ENCODE assay signal across 16 cellular contexts in genomic region chr4:47711183-47711582, GRCh38.
DNase-seq lines count a peak whose midpoint lies in the region; ATAC-seq, FAIRE-seq and TF ChIP-seq lines count a peak whose summit lies in the region.
"Had no signal": no experiment of that assay in that cellular context is flagged by ENCODE, and none has a peak within 500 bp of the region (broad histone marks: within the 10 kb centered on the region; RNA-seq: fewer than 3 reads in every experiment).

No MANE protein-coding gene starts in this region.

- CTCF ChIA-PET in K562 (lab: Yijun Ruan, JAX; ENCODE audit: low intra/inter-chr PET ratio): no interaction called here

- TF ChIP-seq CTCF in K562 (IDR thresholded peaks at IDR 0.05 in 2 of 3, conservative IDR thresholded peaks at IDR 0.05 in 1 of 3; ENCODE audit: insufficient read depth in 2 of 3, low read depth in 1 of 3, low read length in 3 of 3) (no peak), neural progenitor cell (IDR thresholded peaks at IDR 0.05) (no peak), brain microvascular endothelial cell (IDR thresholded peaks at IDR 0.05; ENCODE audit: low read depth, low read length, missing control alignments) (no peak)

- FAIRE-seq in K562 (lab: Jason Lieb, UNC) (no peak), small intestine (lab: Jason Lieb, UNC) (no peak)
- FAIRE-seq: H54 had no signal

- in situ Hi-C loops in HAP-1 (cut with MboI; ENCODE audit: low sequenced_read_pairs): no loop called here
- in situ Hi-C loops in K562 (cut with MboI): no loop called here
- in situ Hi-C loops in brain microvascular endothelial cell (cut with HindIII; ENCODE audit: low pct_ligation_motif_present, low sequenced_read_pairs): no loop called here

- H3K27me3 Mint-ChIP-seq in neural progenitor cell (ENCODE audit: insufficient read depth, low read depth): peaks cover 4% of the 10 kb centered on the region

- H4K20me1 ChIP-seq in K562 (replicated peaks; ENCODE audit: control insufficient read depth, insufficient read depth, low read length): no peaks in the 10 kb centered on the region
- H4K20me1 ChIP-seq in neural progenitor cell (ENCODE audit: low read depth): no peaks in the 10 kb centered on the region
- H4K20me1 ChIP-seq: BLaER1 treated with 17β-estradiol and CSF1 and Interleukin-3, amounts not matched to agents 10 nM and 100 nM had no signal

- no peak for TF ChIP-seq EP300 in K562 (IDR thresholded peaks at IDR 0.05; ENCODE audit: low read length)

- TF ChIP-seq POLR2A in K562 (conservative IDR thresholded peaks at IDR 0.05): no peak

- H3K4me3 Mint-ChIP-seq in neural progenitor cell: no peak overlapping the region
- H3K4me3 Mint-ChIP-seq: B cell; CD8-positive, alpha-beta T cell had no signal

- H3K4me3 ChIP-seq in HAP-1 (no peak overlapping the region), K562 (no peak overlapping the region), neural progenitor cell (no peak overlapping the region), brain microvascular endothelial cell (ENCODE audit: low read depth, low read length) (no peak overlapping the region), small intestine (ENCODE audit: low read depth in 1 of 2, low read length in 2 of 2) (no peak overlapping the region)
- H3K4me3 ChIP-seq: BLaER1 treated with 17β-estradiol and CSF1 and Interleukin-3, amounts not matched to agents 10 nM and 100 nM had no signal

- H3K9me3 ChIP-seq in HAP-1: no peaks in the 10 kb centered on the region
- no peaks in the 10 kb centered on the region for H3K9me3 ChIP-seq in K562 (replicated peaks; ENCODE audit: control insufficient read depth, insufficient read depth, low read depth, low read length)
- no peaks in the 10 kb centered on the region for H3K9me3 ChIP-seq in neural progenitor cell (ENCODE audit: low read depth)
- no peaks in the 10 kb centered on the region for H3K9me3 ChIP-seq in small intestine (ENCODE audit: control insufficient read depth, low read depth)
- H3K9me3 ChIP-seq: BLaER1 treated with 17β-estradiol and CSF1 and Interleukin-3, amounts not matched to agents 10 nM and 100 nM had no signal

- H3K4me2 ChIP-seq in K562 (ENCODE audit: insufficient read depth, low read length): no peak overlapping the region
- no peak overlapping the region for H3K4me2 ChIP-seq in neural progenitor cell
- H3K4me2 ChIP-seq: BLaER1 treated with 17β-estradiol and CSF1 and Interleukin-3, amounts not matched to agents 10 nM and 100 nM had no signal

- H3K4me1 ChIP-seq in HAP-1 (peaks cover 23% of the 10 kb centered on the region), K562 (replicated peaks in 1 of 2; ENCODE audit: control insufficient read depth in 2 of 2, insufficient read depth in 2 of 2, low read length in 2 of 2) (no peaks in the 10 kb centered on the region), neural progenitor cell (peaks cover 10% of the 10 kb centered on the region), small intestine (ENCODE audit: control insufficient read depth in 2 of 2, insufficient read depth in 1 of 2, low read depth in 1 of 2, low read length in 1 of 2) (no peaks in the 10 kb centered on the region)

- H2AFZ ChIP-seq in K562 (ENCODE audit: low read depth, low read length) (0 out of 2 replicates have a peak overlapping the region, but pooled peaks have one; percentile 11), neural progenitor cell (replicated peaks) (peak overlapping the region; percentile 86)

- H3K36me3 Mint-ChIP-seq in neural progenitor cell: no peaks in the 10 kb centered on the region
- H3K36me3 Mint-ChIP-seq: CD8-positive, alpha-beta T cell had no signal

- no peak overlapping the region for H3K27ac ChIP-seq in K562 (ENCODE audit: extremely low read depth, low read depth, low read length)
- no peak overlapping the region for H3K27ac ChIP-seq in neural progenitor cell
- H3K27ac ChIP-seq in brain microvascular endothelial cell: no peak overlapping the region
- no peak overlapping the region for H3K27ac ChIP-seq in small intestine (ENCODE audit: low read depth in 1 of 2, low read length in 1 of 2)
- H3K27ac ChIP-seq: BLaER1 treated with 17β-estradiol and CSF1 and Interleukin-3, amounts not matched to agents 10 nM and 100 nM; HL-60 had no signal

- H3K9ac ChIP-seq in K562 (ENCODE audit: insufficient read depth in 1 of 2, low read depth in 2 of 2, low read length in 2 of 2) (no peak overlapping the region), neural progenitor cell (no peak overlapping the region)
- H3K9ac ChIP-seq: BLaER1 treated with 17β-estradiol and CSF1 and Interleukin-3, amounts not matched to agents 10 nM and 100 nM had no signal

- DNase-seq in HAP-1 (ENCODE audit: low spot score in 2 of 2) (peak; percentile 32 to 52), K562 (ENCODE audit: extremely low read depth in 1 of 4, low spot score in 3 of 4) (no peak), neural progenitor cell (ENCODE audit: low spot score) (no peak), SKM-1 (lab: John Stamatoyannopoulos, UW; ENCODE audit: unreplicated experiment) (no peak), brain microvascular endothelial cell (no peak), small intestine (no peak)
- DNase-seq: Calu3; CD8-positive, alpha-beta T cell; DMS79 treated with DMSO at 0.1 percent for 48 hours; GF-D8; IMR-90; KBM-7 had no signal

- intact Hi-C loops in K562 (cut with micrococcal nuclease): no loop called here

- WGBS in K562 (ENCODE audit: insufficient coverage, low coverage, missing lambda C conversion rate): 3% methylated on average over 4 of the region's 4 CpGs
- WGBS in small intestine, 3 donors: 79 to 86% (median 83%) methylated on average over 4 of the region's 4 CpGs

- H3K27ac Mint-ChIP-seq in neural progenitor cell: peak overlapping the region; percentile 17
- H3K27ac Mint-ChIP-seq: B cell; CD8-positive, alpha-beta T cell had no signal

- H3K36me3 ChIP-seq in HAP-1 (replicated peaks) (no peaks in the 10 kb centered on the region), K562 (ENCODE audit: control insufficient read depth, insufficient read depth, low read length) (no peaks in the 10 kb centered on the region), neural progenitor cell (no peaks in the 10 kb centered on the region), brain microvascular endothelial cell (replicated peaks) (no peaks in the 10 kb centered on the region), small intestine (ENCODE audit: control insufficient read depth in 2 of 2, insufficient read depth in 2 of 2, low read length in 2 of 2) (no peaks in the 10 kb centered on the region)
- H3K36me3 ChIP-seq: BLaER1 treated with 17β-estradiol and CSF1 and Interleukin-3, amounts not matched to agents 10 nM and 100 nM had no signal

- H3K79me2 ChIP-seq in K562 (ENCODE audit: control insufficient read depth, insufficient read depth, low read length) (no peaks in the 10 kb centered on the region), neural progenitor cell (ENCODE audit: low read depth) (no peaks in the 10 kb centered on the region)

- H3F3A ChIP-seq in neural progenitor cell (ENCODE audit: low read depth): peaks cover 3% of the 10 kb centered on the region

- no peaks in the 10 kb centered on the region for H3K27me3 ChIP-seq in HAP-1 (ENCODE audit: low read depth)
- peaks cover 0 to 9% of the 10 kb centered on the region in 2 experiments; a peak in 3 of 5 replicates for H3K27me3 ChIP-seq in K562 (ENCODE audit: control insufficient read depth in 2 of 2, insufficient read depth in 2 of 2, low read length in 2 of 2)
- no peaks in the 10 kb centered on the region for H3K27me3 ChIP-seq in neural progenitor cell
- H3K27me3 ChIP-seq in brain microvascular endothelial cell (replicated peaks): no peaks in the 10 kb centered on the region
- H3K27me3 ChIP-seq in small intestine (ENCODE audit: control insufficient read depth in 2 of 2, insufficient read depth in 2 of 2, low read length in 2 of 2): peaks cover 0 to 2% of the 10 kb centered on the region in 2 donors
- H3K27me3 ChIP-seq: BLaER1 treated with 17β-estradiol and CSF1 and Interleukin-3, amounts not matched to agents 10 nM and 100 nM had no signal

- peaks cover 22% of the 10 kb centered on the region for H3K4me1 Mint-ChIP-seq in neural progenitor cell
- H3K4me1 Mint-ChIP-seq: B cell had no signal

- no TSS peak for BruUV-seq in K562 (replicated peaks; lab: Mats Ljungman, UMichigan)

- no peak for TF ChIP-seq RAD21 in K562 (CRISPR knock-in tag; conservative IDR thresholded peaks at IDR 0.05 in 1 of 2, IDR thresholded peaks at IDR 0.05 in 1 of 2)

- no peaks in the 10 kb centered on the region for H3K9me3 Mint-ChIP-seq in neural progenitor cell
- H3K9me3 Mint-ChIP-seq: CD8-positive, alpha-beta T cell had no signal

- no peak for ATAC-seq in K562
- ATAC-seq: CD8-positive, alpha-beta T cell had no signal

- POLR2A ChIA-PET in K562 (lab: Yijun Ruan, JAX): no interaction called here

- no peaks in the 10 kb centered on the region for H3K9me1 ChIP-seq in K562 (ENCODE audit: control insufficient read depth, insufficient read depth, low read length)

TF ChIP-seq in K562, 482 proteins besides CTCF, POLR2A, EP300 and RAD21:
- TF ChIP-seq ZNF696 (CRISPR knock-in tag; conservative IDR thresholded peaks at IDR 0.05) (no peak), YY1 (IDR thresholded peaks at IDR 0.05; ENCODE audit: borderline replicate concordance in 1 of 3, control insufficient read depth in 1 of 3, extremely low read depth in 1 of 3, insufficient read depth in 3 of 3, insufficient read length in 1 of 3, insufficient replicate concordance in 2 of 3, low read depth in 1 of 3, low read length in 2 of 3) (peak in 1 of 3 experiments; percentile 25)
TF ChIP-seq in K562: peak in this region for 1.

Comparison
In these comparisons a context has a peak if more than half of its experiments do, and no peak if none do; other contexts are left out.
1. DNase-seq: peak in HAP-1 (2 of 2); none in K562 (0 of 4), neural progenitor cell (single experiment), SKM-1 (single experiment), brain microvascular endothelial cell (single experiment) and small intestine (single experiment).